ENCODE assay signal across 29 cellular contexts in the genomic region with DNA sequence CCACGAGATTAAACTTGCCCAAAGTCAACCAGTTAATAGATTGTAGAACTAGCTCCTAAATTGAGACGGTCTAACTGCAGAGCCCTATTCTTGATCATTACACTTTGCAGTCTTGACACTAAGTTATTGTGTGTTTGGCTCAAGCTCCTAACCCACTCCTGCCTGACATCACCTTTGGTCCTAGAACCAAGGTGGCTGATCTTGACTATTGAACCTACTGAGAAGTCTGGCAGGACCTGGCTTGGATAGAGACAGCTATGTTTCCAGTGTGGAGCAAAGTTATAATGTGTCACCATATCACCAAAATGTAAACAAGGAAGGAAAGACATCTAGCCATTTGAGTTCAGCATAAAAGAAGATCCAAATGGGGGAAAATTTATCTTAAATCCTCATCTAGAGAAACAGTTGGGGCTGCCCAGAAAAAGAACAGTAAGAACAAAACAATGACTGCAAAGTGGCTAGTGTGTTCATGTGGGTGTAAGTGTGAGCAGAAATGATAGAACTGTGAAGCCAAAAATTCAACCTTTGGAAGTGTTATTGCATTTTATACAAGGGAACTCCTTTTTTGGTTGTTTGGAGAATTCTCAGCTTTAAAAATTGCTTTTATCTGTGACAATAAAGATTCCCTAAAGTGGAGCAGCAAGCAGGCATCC.
"Had no signal": no experiment of that assay in that cellular context is flagged by ENCODE, and none has a peak within 500 bp of the region (broad histone marks: within the 10 kb centered on the region; RNA-seq: fewer than 3 reads in every experiment).

No MANE protein-coding gene starts in this region.

- H3K27me3 Mint-ChIP-seq: activated CD4-positive, alpha-beta memory T cell treated with anti-CD3 and anti-CD28 coated beads, Interleukin-2, amount 10 ng/mL, durations not matched to agents 7 days and 5 days; activated CD8-positive, alpha-beta memory T cell treated with anti-CD3 and anti-CD28 coated beads, Interleukin-2, amount 10 ng/mL, durations not matched to agents 7 days and 5 days; activated naive CD8-positive, alpha-beta T cell treated with anti-CD3 and anti-CD28 coated beads for 36 hours had no signal

- ATAC-seq: activated CD4-positive, CD25-positive, alpha-beta regulatory T cell treated with anti-CD3 and anti-CD28 coated beads, Interleukin-2, amount 50 U/mL, for 24 hours; activated CD8-positive, alpha-beta memory T cell treated with anti-CD3 and anti-CD28 coated beads, Interleukin-2, amount 10 ng/mL, durations not matched to agents 7 days and 5 days; body of pancreas had no signal

- H3K36me3 Mint-ChIP-seq: activated CD8-positive, alpha-beta memory T cell treated with anti-CD3 and anti-CD28 coated beads, Interleukin-2, amount 10 ng/mL, durations not matched to agents 7 days and 5 days; activated naive CD8-positive, alpha-beta T cell treated with anti-CD3 and anti-CD28 coated beads for 36 hours had no signal

- H3K4me1 Mint-ChIP-seq: activated CD4-positive, alpha-beta memory T cell treated with anti-CD3 and anti-CD28 coated beads, Interleukin-2, amount 10 ng/mL, durations not matched to agents 7 days and 5 days; activated CD8-positive, alpha-beta memory T cell treated with anti-CD3 and anti-CD28 coated beads, Interleukin-2, amount 10 ng/mL, durations not matched to agents 7 days and 5 days; activated naive CD8-positive, alpha-beta T cell treated with anti-CD3 and anti-CD28 coated beads for 36 hours had no signal

- H3K9me3 Mint-ChIP-seq: activated CD4-positive, alpha-beta memory T cell treated with anti-CD3 and anti-CD28 coated beads, Interleukin-2, amount 10 ng/mL, durations not matched to agents 7 days and 5 days; activated naive CD8-positive, alpha-beta T cell treated with anti-CD3 and anti-CD28 coated beads for 36 hours; T-helper 1 cell treated with Interleukin-12 subunit alpha and Interleukin-12 subunit beta and Interleukin-4 antibody, amounts not matched to agents 30 μg/mL and 1 μg/mL, for 36 hours; T-helper 2 cell treated with Interferon-gamma antibody and Interleukin-4, amounts not matched to agents 5 μg/mL and 100 μg/mL, for 36 hours had no signal

- H3K27ac Mint-ChIP-seq: activated CD4-positive, alpha-beta memory T cell treated with anti-CD3 and anti-CD28 coated beads, Interleukin-2, amount 10 ng/mL, durations not matched to agents 7 days and 5 days; activated CD8-positive, alpha-beta memory T cell treated with anti-CD3 and anti-CD28 coated beads, Interleukin-2, amount 10 ng/mL, durations not matched to agents 7 days and 5 days; activated naive CD8-positive, alpha-beta T cell treated with anti-CD3 and anti-CD28 coated beads for 36 hours; T-helper 1 cell treated with Interleukin-12 subunit alpha and Interleukin-12 subunit beta and Interleukin-4 antibody, amounts not matched to agents 30 μg/mL and 1 μg/mL, for 36 hours; T-helper 2 cell treated with Interferon-gamma antibody and Interleukin-4, amounts not matched to agents 5 μg/mL and 100 μg/mL, for 36 hours had no signal

- DNase-seq: activated CD4-positive, alpha-beta memory T cell treated with anti-CD3 and anti-CD28 coated beads, Interleukin-2, amount 10 ng/mL, durations not matched to agents 7 days and 5 days; activated CD4-positive, alpha-beta T cell treated with anti-CD3 and anti-CD28 coated beads for 4 hours; activated CD8-positive, alpha-beta memory T cell treated with anti-CD3 and anti-CD28 coated beads for 24 hours; activated CD8-positive, alpha-beta memory T cell treated with anti-CD3 and anti-CD28 coated beads, Interleukin-2, amount 10 ng/mL, durations not matched to agents 7 days and 5 days; activated CD8-positive, alpha-beta memory T cell treated with anti-CD3 and anti-CD28 coated beads, Interleukin-2, amount 50 U/mL, for 48 hours; activated effector memory CD4-positive, alpha-beta T cell treated with Interleukin-2 at 50 U/mL for 16 hours; activated naive CD4-positive, alpha-beta T cell; activated naive CD4-positive, alpha-beta T cell treated with anti-CD3 and anti-CD28 coated beads, Interleukin-2, amount 50 U/mL, for 16 hours; activated naive CD8-positive, alpha-beta T cell treated with anti-CD3 and anti-CD28 coated beads for 36 hours; activated T-cell treated with anti-CD3 and anti-CD28 coated beads, Interleukin-2, amount 50 U/mL, for 48 hours; amygdala; body of pancreas; caudate nucleus; Kasumi-1; KG1; MG63; NCI-H1048; NCI-H1436 treated with DMSO at 0.1 percent for 48 hours; NCI-H1694 treated with DMSO at 0.1 percent for 48 hours; NCI-H2029; NCI-H345; NCI-H524 treated with DMSO at 0.1 percent for 48 hours; Peyer's patch; RPMI8226; SHP77 treated with DMSO at 0.1 percent for 48 hours; SK-N-SH had no signal

- H3K4me3 Mint-ChIP-seq: activated CD4-positive, alpha-beta memory T cell treated with anti-CD3 and anti-CD28 coated beads, Interleukin-2, amount 10 ng/mL, durations not matched to agents 7 days and 5 days; activated CD8-positive, alpha-beta memory T cell treated with anti-CD3 and anti-CD28 coated beads, Interleukin-2, amount 10 ng/mL, durations not matched to agents 7 days and 5 days; activated naive CD8-positive, alpha-beta T cell treated with anti-CD3 and anti-CD28 coated beads for 36 hours; T-helper 1 cell treated with Interleukin-12 subunit alpha and Interleukin-12 subunit beta and Interleukin-4 antibody, amounts not matched to agents 30 μg/mL and 1 μg/mL, for 36 hours; T-helper 2 cell treated with Interferon-gamma antibody and Interleukin-4, amounts not matched to agents 5 μg/mL and 100 μg/mL, for 36 hours had no signal
